Comparison of ENCODE assay signal across 3 cellular contexts in the genomic region with DNA sequence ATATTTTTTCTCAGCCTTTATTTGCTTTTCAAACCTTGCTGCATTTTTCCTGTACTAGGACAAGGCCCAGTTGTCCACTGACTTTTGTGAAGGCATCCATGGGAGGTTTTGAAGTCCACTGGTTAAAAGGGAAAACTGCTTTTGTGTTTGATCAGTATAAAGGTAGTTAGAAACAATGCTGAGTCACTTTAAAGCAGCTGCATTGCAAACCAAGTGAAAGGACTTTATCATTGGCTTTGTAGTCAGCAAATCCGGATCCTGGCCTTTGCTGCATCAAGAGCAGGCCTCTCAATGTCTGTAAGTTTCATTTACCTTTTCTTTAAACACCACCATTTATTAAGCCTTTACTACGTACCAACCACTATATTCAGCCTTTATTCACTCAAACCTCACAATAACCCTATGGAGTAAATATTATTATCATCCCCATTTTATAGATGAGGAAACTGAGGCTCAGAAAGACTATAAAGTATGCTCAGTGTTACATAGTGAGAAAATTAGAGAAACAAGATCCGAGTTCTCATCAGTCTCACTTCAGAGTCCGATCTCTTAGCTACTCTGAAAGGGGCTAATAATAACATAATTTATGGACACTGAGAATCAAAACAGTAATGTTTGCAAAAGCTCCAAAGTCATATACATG.
A peak's percentile ranks its signal among the peaks of the same experiment; 100 is the strongest.
TF ChIP-seq lines count a peak whose summit lies in the region.

No MANE protein-coding gene starts in this region.

TF ChIP-seq in HepG2, 621 proteins besides CTCF, POLR2A, EP300 and RAD21:
- TF ChIP-seq NFE2L2 (IDR thresholded peaks at IDR 0.05; ENCODE audit: low read length) = peak; percentile 82
- peak; percentile 68 for TF ChIP-seq MAFF (IDR thresholded peaks at IDR 0.05; ENCODE audit: low read depth, low read length)
- TF ChIP-seq, protein P1, sequence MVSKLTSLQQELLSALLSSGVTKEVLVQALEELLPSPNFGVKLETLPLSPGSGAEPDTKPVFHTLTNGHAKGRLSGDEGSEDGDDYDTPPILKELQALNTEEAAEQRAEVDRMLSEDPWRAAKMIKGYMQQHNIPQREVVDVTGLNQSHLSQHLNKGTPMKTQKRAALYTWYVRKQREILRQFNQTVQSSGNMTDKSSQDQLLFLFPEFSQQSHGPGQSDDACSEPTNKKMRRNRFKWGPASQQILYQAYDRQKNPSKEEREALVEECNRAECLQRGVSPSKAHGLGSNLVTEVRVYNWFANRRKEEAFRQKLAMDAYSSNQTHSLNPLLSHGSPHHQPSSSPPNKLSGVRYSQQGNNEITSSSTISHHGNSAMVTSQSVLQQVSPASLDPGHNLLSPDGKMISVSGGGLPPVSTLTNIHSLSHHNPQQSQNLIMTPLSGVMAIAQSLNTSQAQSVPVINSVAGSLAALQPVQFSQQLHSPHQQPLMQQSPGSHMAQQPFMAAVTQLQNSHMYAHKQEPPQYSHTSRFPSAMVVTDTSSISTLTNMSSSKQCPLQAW (CRISPR knock-in tag; IDR thresholded peaks at IDR 0.05) = no peak
- TF ChIP-seq SMYD3 (CRISPR knock-in tag; IDR thresholded peaks at IDR 0.05) = no peak
- TF ChIP-seq MAFK (conservative IDR thresholded peaks at IDR 0.05 in 1 of 2, IDR thresholded peaks at IDR 0.05 in 1 of 2; ENCODE audit: low read length in 2 of 2) = peak; percentile 52 to 60; a peak in 3 of 4 replicates
- TF ChIP-seq CSRNP1 (CRISPR knock-in tag; IDR thresholded peaks at IDR 0.05) = no peak
- no peak for TF ChIP-seq NKX3-1 (CRISPR knock-in tag; IDR thresholded peaks at IDR 0.05)

TF ChIP-seq in GM23338, 12 proteins besides CTCF, POLR2A, EP300 and RAD21 (continues in another document):
- no peak for TF ChIP-seq EZH2phosphoT487 (IDR thresholded peaks at IDR 0.05; ENCODE audit: unreplicated experiment)
- no peak for TF ChIP-seq STAT1 (IDR thresholded peaks at IDR 0.05; ENCODE audit: unreplicated experiment)
- no peak for TF ChIP-seq POLR2AphosphoS5 (IDR thresholded peaks at IDR 0.05; ENCODE audit: low read depth)
- TF ChIP-seq JUNB (IDR thresholded peaks at IDR 0.05; ENCODE audit: unreplicated experiment) = no peak
- no peak for TF ChIP-seq EZH2 (IDR thresholded peaks at IDR 0.05; ENCODE audit: low read depth, unreplicated experiment)
- TF ChIP-seq, protein P2, sequence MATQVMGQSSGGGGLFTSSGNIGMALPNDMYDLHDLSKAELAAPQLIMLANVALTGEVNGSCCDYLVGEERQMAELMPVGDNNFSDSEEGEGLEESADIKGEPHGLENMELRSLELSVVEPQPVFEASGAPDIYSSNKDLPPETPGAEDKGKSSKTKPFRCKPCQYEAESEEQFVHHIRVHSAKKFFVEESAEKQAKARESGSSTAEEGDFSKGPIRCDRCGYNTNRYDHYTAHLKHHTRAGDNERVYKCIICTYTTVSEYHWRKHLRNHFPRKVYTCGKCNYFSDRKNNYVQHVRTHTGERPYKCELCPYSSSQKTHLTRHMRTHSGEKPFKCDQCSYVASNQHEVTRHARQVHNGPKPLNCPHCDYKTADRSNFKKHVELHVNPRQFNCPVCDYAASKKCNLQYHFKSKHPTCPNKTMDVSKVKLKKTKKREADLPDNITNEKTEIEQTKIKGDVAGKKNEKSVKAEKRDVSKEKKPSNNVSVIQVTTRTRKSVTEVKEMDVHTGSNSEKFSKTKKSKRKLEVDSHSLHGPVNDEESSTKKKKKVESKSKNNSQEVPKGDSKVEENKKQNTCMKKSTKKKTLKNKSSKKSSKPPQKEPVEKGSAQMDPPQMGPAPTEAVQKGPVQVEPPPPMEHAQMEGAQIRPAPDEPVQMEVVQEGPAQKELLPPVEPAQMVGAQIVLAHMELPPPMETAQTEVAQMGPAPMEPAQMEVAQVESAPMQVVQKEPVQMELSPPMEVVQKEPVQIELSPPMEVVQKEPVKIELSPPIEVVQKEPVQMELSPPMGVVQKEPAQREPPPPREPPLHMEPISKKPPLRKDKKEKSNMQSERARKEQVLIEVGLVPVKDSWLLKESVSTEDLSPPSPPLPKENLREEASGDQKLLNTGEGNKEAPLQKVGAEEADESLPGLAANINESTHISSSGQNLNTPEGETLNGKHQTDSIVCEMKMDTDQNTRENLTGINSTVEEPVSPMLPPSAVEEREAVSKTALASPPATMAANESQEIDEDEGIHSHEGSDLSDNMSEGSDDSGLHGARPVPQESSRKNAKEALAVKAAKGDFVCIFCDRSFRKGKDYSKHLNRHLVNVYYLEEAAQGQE (IDR thresholded peaks at IDR 0.05; ENCODE audit: unreplicated experiment) = no peak
- TF ChIP-seq ETS1 (IDR thresholded peaks at IDR 0.05) = no peak
- no peak for TF ChIP-seq ZNF331 (CRISPR knock-in tag; IDR thresholded peaks at IDR 0.05; ENCODE audit: low read depth)
- TF ChIP-seq NANOG (IDR thresholded peaks at IDR 0.05; ENCODE audit: borderline replicate concordance) = no peak
- TF ChIP-seq CREB1 (CRISPR knock-in tag; IDR thresholded peaks at IDR 0.05; ENCODE audit: low read depth) = no peak
- no peak for TF ChIP-seq ZNF114 (CRISPR knock-in tag; IDR thresholded peaks at IDR 0.05)

TF ChIP-seq in H1, 55 proteins besides CTCF, POLR2A, EP300 and RAD21:
- no peak for TF ChIP-seq PHF8 (conservative IDR thresholded peaks at IDR 0.05; ENCODE audit: low read depth, low read length)
- TF ChIP-seq HDAC2 (IDR thresholded peaks at IDR 0.05; ENCODE audit: borderline replicate concordance in 1 of 2, low read depth in 2 of 2, low read length in 2 of 2) = no peak
- 0 out of 2 replicates have a peak, but pooled peaks have one; percentile 37 for TF ChIP-seq BACH1 (IDR thresholded peaks at IDR 0.05; ENCODE audit: low read length)
